In the genomic region with DNA sequence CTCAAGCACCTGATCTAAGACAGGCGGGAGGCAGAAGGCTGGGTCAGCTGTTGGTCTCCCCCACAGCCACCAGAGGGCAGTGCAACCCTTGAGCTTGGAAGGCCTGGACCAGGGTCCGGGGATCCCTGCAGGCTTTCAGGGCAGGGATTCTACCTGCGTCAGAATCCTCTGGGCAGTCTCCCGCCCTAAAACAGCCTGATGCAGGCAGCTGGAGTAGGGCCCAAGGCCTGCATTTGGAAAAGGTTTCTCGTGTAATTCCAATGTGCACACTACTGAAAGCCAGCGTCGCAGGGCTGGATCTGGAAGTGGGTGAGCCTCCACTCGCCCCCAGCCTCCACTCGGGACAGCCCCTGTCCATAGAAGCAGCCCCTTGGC, we compare ENCODE assay signal across 8 cellular contexts. TPM values are rescaled to one million over a fixed set of nuclear protein-coding genes. Genes with fewer than 3 reads are reported as not detected.
DNase-seq lines count a peak whose midpoint lies in the region; ATAC-seq and TF ChIP-seq lines count a peak whose summit lies in the region.

No MANE protein-coding gene starts in this region.

- H3K27me3 ChIP-seq in AG04450 (ENCODE audit: control insufficient read depth, insufficient read depth, low read length), result no peaks in the 10 kb centered on the region

- no peaks in the 10 kb centered on the region; the same call in 1 of the 2 replicates for H3K9me3 ChIP-seq in AG04450 (ENCODE audit: control insufficient read depth, insufficient read depth, low read length)

- POLR2A ChIA-PET in AG04450 (lab: Yijun Ruan, JAX), result no interaction called here

- CTCF ChIA-PET in AG04450 (lab: Charles Lee), result interaction anchor here (0.6 to 4.2 kb wide), 37 partner anchors 8 to 334 kb away, joined by 3 to 31 read pairs (median 4); a partner anchor contains a TSS

- peak; percentile 85 for TF ChIP-seq CTCF in AG04450 (IDR thresholded peaks at IDR 0.05; ENCODE audit: low read depth, low read length)

- no peak overlapping the region for H3K27ac ChIP-seq in AG04450 (ENCODE audit: low read depth, low read length)

- DNase-seq in AG04450 (ENCODE audit: low read depth, low spot score), result peak; percentile 23
- peak; percentile 45 for DNase-seq in NCI-H1092 treated with DMSO at 0.1 percent for 48 hours (lab: John Stamatoyannopoulos, UW)
- peak; percentile 62 for DNase-seq in T-helper 9 cell
- DNase-seq in astrocyte of the hippocampus (ENCODE audit: low read depth, low spot score), result peak; percentile 82
- DNase-seq in iPS DF 19.7 (ENCODE audit: low read depth, low spot score), result peak; percentile 63
- DNase-seq in stimulated activated CD4-positive, alpha-beta T cell treated with anti-CD3 and anti-CD28 coated beads, Interleukin-15, amount 100 ng/mL, for 1 hour (ENCODE audit: low read depth in 1 of 2, low spot score in 1 of 2), result peak; percentile 43 to 55

- no peak overlapping the region for H3K4me3 ChIP-seq in AG04450 (ENCODE audit: low read depth, low read length)

- peak; percentile 66 for ATAC-seq in GM19023 (IDR thresholded peaks at IDR 0.05; ENCODE audit: unreplicated experiment)
- no peak for ATAC-seq in HG02973 (IDR thresholded peaks at IDR 0.05; ENCODE audit: unreplicated experiment)

RNA-seq across cellular contexts. Expression of a gene that starts 31.8 kb away (rescaled TPM):
- 65.3 and 88.5 TPM in 2 replicates for polyA plus RNA-seq in AG04450 (2011; rRNA removed)
- 40.2 and 48.6 TPM in 2 replicates for polyA minus RNA-seq in AG04450 (2011; rRNA and poly(A)+ RNA removed)

Comparison
In these comparisons a context has a peak if more than half of its experiments do, and no peak if none do; other contexts are left out.
1. DNase-seq: peak in every context shown above with its lines; median percentile 82 in astrocyte of the hippocampus; 63 in iPS DF 19.7; 62 in T-helper 9 cell; 49 in stimulated activated CD4-positive, alpha-beta T cell treated with anti-CD3 and anti-CD28 coated beads, Interleukin-15, amount 100 ng/mL, for 1 hour; 45 in NCI-H1092 treated with DMSO at 0.1 percent for 48 hours; 23 in AG04450.